1 cellular context compared by ENCODE assay signal in genomic region chr21:39483917-39484316, GRCh38.
TF ChIP-seq lines count a peak whose summit lies in the region.

No MANE protein-coding gene starts in this region.

TF ChIP-seq in endothelial cell of umbilical vein, 7 proteins besides CTCF, POLR2A, EP300 and RAD21:
- TF ChIP-seq, protein P1, sequence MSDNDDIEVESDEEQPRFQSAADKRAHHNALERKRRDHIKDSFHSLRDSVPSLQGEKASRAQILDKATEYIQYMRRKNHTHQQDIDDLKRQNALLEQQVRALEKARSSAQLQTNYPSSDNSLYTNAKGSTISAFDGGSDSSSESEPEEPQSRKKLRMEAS (IDR thresholded peaks at IDR 0.05; ENCODE audit: insufficient read depth, insufficient read length) = no peak
- TF ChIP-seq POLR2AphosphoS5 (IDR thresholded peaks at IDR 0.05; ENCODE audit: insufficient read depth, low read depth, low read length) = no peak
- no peak for TF ChIP-seq FOS (IDR thresholded peaks at IDR 0.05; ENCODE audit: borderline replicate concordance, insufficient read depth, low read length)
- TF ChIP-seq MYC (IDR thresholded peaks at IDR 0.05; ENCODE audit: low read depth, low read length) = no peak
- no peak for TF ChIP-seq GATA2 (IDR thresholded peaks at IDR 0.05; ENCODE audit: insufficient read depth, insufficient read length, low read depth, low read length)
- TF ChIP-seq EZH2 (IDR thresholded peaks at IDR 0.05; ENCODE audit: borderline replicate concordance, low read depth, low read length, severe bottlenecking) = no peak
- TF ChIP-seq JUN (IDR thresholded peaks at IDR 0.05; ENCODE audit: borderline replicate concordance, insufficient read depth, insufficient read length, low read depth) = no peak
